Comparison of ENCODE assay signal across 18 cellular contexts in the genomic region with DNA sequence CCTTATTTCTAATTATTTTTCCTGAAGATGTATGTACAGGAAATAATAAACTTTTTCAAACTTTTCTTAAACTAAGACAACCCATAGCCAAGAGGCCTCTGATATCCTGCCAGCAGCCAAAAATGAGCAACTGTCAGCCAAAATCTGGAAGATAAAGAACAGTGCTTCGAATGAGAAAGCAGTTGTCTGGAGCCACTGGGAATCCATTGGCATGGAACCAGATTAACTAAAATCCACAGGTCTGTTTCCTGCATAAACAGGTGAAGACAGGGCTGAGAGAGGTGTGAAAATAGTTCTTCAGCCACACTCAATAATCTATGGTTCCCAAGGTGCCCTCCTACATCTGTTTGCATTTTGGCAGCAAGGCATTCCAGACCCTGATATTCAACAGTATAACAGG.
"Had no signal": no experiment of that assay in that cellular context is flagged by ENCODE, and none has a peak within 500 bp of the region (broad histone marks: within the 10 kb centered on the region; RNA-seq: fewer than 3 reads in every experiment).

No MANE protein-coding gene starts in this region.

- H3K27ac ChIP-seq: coronary artery, right atrium auricular region, transverse colon, vagina had no signal

- H3K4me1 ChIP-seq: right atrium auricular region, transverse colon, vagina had no signal

- H3K36me3 ChIP-seq: right atrium auricular region, transverse colon, vagina had no signal

- H3K9me3 ChIP-seq: right atrium auricular region, transverse colon, vagina had no signal

- FAIRE-seq: frontal cortex, small intestine, TTC549 had no signal

- DNase-seq: activated B cell treated with CpG ODN at 0.5 μM for 24 hours; activated CD4-positive, alpha-beta T cell treated with anti-CD3 and anti-CD28 coated beads for 48 hours; activated CD8-positive, alpha-beta T cell treated with anti-CD3 and anti-CD28 coated beads for 36 hours; activated gamma-delta T cell; activated T-cell treated with anti-CD3 and anti-CD28 coated beads, Interleukin-2, amount 50 U/mL, for 48 hours; effector CD8-positive, alpha-beta T cell; head of caudate nucleus; islet precursor cell; nucleus accumbens; small intestine; stimulated activated CD4-positive, alpha-beta T cell treated with anti-CD3 and anti-CD28 coated beads, Interleukin-4, amount 100 ng/mL, for 24 hours; stimulated activated naive CD4-positive, alpha-beta T cell; transverse colon had no signal

- H3K27me3 ChIP-seq: right atrium auricular region, transverse colon, vagina had no signal

- H3K4me3 ChIP-seq: coronary artery, right atrium auricular region, transverse colon, vagina had no signal
